In the genomic region with DNA sequence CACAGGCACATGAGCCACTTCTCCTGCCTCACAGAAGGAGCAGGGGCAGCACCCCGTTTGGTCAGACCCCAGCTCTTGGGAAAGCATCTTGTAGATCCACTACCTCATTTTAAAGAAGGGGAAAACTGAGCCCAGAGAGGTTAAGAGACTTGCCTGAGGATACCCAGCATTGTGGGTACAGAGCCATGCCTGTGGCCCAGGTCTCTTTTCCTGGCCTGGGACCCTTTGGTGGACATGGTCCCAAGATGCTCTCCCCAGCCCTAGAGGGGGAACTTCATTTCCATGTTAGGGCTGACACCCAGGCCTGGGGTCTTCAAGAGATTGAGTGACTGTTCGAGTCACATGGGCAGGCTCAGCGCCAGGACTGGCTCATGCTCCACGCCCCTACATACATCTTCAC, we compare ENCODE assay signal across 20 cellular contexts.
"Had no signal": no experiment of that assay in that cellular context is flagged by ENCODE, and none has a peak within 500 bp of the region (broad histone marks: within the 10 kb centered on the region; RNA-seq: fewer than 3 reads in every experiment).

No MANE protein-coding gene starts in this region.

- H3K4me3 Mint-ChIP-seq: activated CD8-positive, alpha-beta T cell treated with anti-CD3 and anti-CD28 coated beads, Interleukin-2, amount 10 ng/mL, durations not matched to agents 7 days and 5 days; activated naive CD8-positive, alpha-beta T cell treated with anti-CD3 and anti-CD28 coated beads, Interleukin-2, amount 10 ng/mL, durations not matched to agents 7 days and 5 days; T-helper 17 cell; WTC11 had no signal

- H3K27ac Mint-ChIP-seq: activated naive CD8-positive, alpha-beta T cell treated with anti-CD3 and anti-CD28 coated beads, Interleukin-2, amount 10 ng/mL, durations not matched to agents 7 days and 5 days; T-helper 17 cell; WTC11 had no signal

- DNase-seq: activated CD4-positive, alpha-beta T cell treated with anti-CD3 and anti-CD28 coated beads for 48 hours; activated CD4-positive, alpha-beta T cell treated with anti-CD3 and anti-CD28 coated beads, Interleukin-2, amount 50 U/mL, for 4 hours; activated CD4-positive, CD25-positive, alpha-beta regulatory T cell treated with anti-CD3 and anti-CD28 coated beads, Interleukin-2, amount 50 U/mL, for 72 hours; activated CD8-positive, alpha-beta memory T cell treated with anti-CD3 and anti-CD28 coated beads, Interleukin-2, amount 50 U/mL, for 48 hours; activated CD8-positive, alpha-beta T cell treated with anti-CD3 and anti-CD28 coated beads, Interleukin-2, amount 10 ng/mL, durations not matched to agents 7 days and 5 days; activated naive CD4-positive, alpha-beta T cell treated with anti-CD3 and anti-CD28 coated beads, Interleukin-2, amount 50 U/mL, for 16 hours; activated naive CD8-positive, alpha-beta T cell treated with anti-CD3 and anti-CD28 coated beads, Interleukin-2, amount 10 ng/mL, durations not matched to agents 7 days and 5 days; activated T-cell treated with anti-CD3 and anti-CD28 coated beads, Interleukin-2, amount 50 U/mL, for 1 hour; adrenal gland; anterior cingulate cortex; KG1; NCI-H1105 treated with DMSO at 0.1 percent for 48 hours; NCI-H1436 treated with DMSO at 0.1 percent for 48 hours; NCI-H187; NCI-H2081 treated with DMSO at 0.1 percent for 48 hours; NCI-H446; NCI-H524; T-helper 17 cell; T-helper 9 cell had no signal

- H3K9me3 ChIP-seq: adrenal gland had no signal

- H3K27ac ChIP-seq: adrenal gland had no signal

- H3K9me3 Mint-ChIP-seq: activated naive CD8-positive, alpha-beta T cell treated with anti-CD3 and anti-CD28 coated beads, Interleukin-2, amount 10 ng/mL, durations not matched to agents 7 days and 5 days; WTC11 had no signal

- H3K27me3 ChIP-seq: adrenal gland had no signal

- H3K27me3 Mint-ChIP-seq: activated naive CD8-positive, alpha-beta T cell treated with anti-CD3 and anti-CD28 coated beads, Interleukin-2, amount 10 ng/mL, durations not matched to agents 7 days and 5 days; T-helper 17 cell had no signal

- H3K36me3 Mint-ChIP-seq: activated naive CD8-positive, alpha-beta T cell treated with anti-CD3 and anti-CD28 coated beads, Interleukin-2, amount 10 ng/mL, durations not matched to agents 7 days and 5 days; WTC11 had no signal

- H3K4me3 ChIP-seq: adrenal gland had no signal

- ATAC-seq: activated CD8-positive, alpha-beta T cell treated with anti-CD3 and anti-CD28 coated beads, Interleukin-2, amount 10 ng/mL, durations not matched to agents 7 days and 5 days; T-helper 17 cell; WTC11 had no signal

- H3K4me1 ChIP-seq: adrenal gland had no signal

- H3K4me1 Mint-ChIP-seq: activated naive CD8-positive, alpha-beta T cell treated with anti-CD3 and anti-CD28 coated beads, Interleukin-2, amount 10 ng/mL, durations not matched to agents 7 days and 5 days had no signal
